1 cellular context compared by ENCODE assay signal in genomic region chr17:66799839-66800537, GRCh38.
TF ChIP-seq lines count a peak whose summit lies in the region.

No MANE protein-coding gene starts in this region.

TF ChIP-seq in H1, 55 proteins besides CTCF, POLR2A, EP300 and RAD21 (continued from another document):
- TF ChIP-seq, protein P1, sequence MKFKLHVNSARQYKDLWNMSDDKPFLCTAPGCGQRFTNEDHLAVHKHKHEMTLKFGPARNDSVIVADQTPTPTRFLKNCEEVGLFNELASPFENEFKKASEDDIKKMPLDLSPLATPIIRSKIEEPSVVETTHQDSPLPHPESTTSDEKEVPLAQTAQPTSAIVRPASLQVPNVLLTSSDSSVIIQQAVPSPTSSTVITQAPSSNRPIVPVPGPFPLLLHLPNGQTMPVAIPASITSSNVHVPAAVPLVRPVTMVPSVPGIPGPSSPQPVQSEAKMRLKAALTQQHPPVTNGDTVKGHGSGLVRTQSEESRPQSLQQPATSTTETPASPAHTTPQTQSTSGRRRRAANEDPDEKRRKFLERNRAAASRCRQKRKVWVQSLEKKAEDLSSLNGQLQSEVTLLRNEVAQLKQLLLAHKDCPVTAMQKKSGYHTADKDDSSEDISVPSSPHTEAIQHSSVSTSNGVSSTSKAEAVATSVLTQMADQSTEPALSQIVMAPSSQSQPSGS (IDR thresholded peaks at IDR 0.05; ENCODE audit: low read length): no peak
- TF ChIP-seq POU5F1 (IDR thresholded peaks at IDR 0.05; ENCODE audit: low read depth, low read length) (no peak), RFX5 (IDR thresholded peaks at IDR 0.05; ENCODE audit: borderline replicate concordance, low read depth, low read length) (no peak), CTBP2 (IDR thresholded peaks at IDR 0.05; ENCODE audit: borderline replicate concordance, insufficient read depth, insufficient read length, low read length) (no peak), RNF2 (IDR thresholded peaks at IDR 0.05; ENCODE audit: borderline replicate concordance, low read depth, low read length, missing control alignments, poor library complexity, severe bottlenecking) (no peak), RBBP5 (IDR thresholded peaks at IDR 0.05; ENCODE audit: borderline replicate concordance, low read depth, low read length) (no peak), POLR2AphosphoS5 (IDR thresholded peaks at IDR 0.05; ENCODE audit: low read depth, low read length) (no peak)
